1 cellular context compared by ENCODE assay signal in genomic region chr15:35728176-35728938, GRCh38.
TF ChIP-seq lines count a peak whose summit lies in the region.

No MANE protein-coding gene starts in this region.

TF ChIP-seq in H1, 55 proteins besides CTCF, POLR2A, EP300 and RAD21 (continued from another document):
- TF ChIP-seq SP1 (IDR thresholded peaks at IDR 0.05; ENCODE audit: low read depth, low read length) (no peak), JUND (IDR thresholded peaks at IDR 0.05; ENCODE audit: low read length) (no peak), KDM1A (IDR thresholded peaks at IDR 0.05; ENCODE audit: borderline replicate concordance, low read length) (no peak), JUN (IDR thresholded peaks at IDR 0.05; ENCODE audit: low read depth, low read length) (no peak), ASH2L (IDR thresholded peaks at IDR 0.05; ENCODE audit: low read length) (no peak), ZNF274 (IDR thresholded peaks at IDR 0.05; ENCODE audit: borderline replicate concordance, extremely low read depth, low read length) (no peak), POLR2AphosphoS5 (IDR thresholded peaks at IDR 0.05; ENCODE audit: low read depth, low read length) (no peak), YY1 (IDR thresholded peaks at IDR 0.05; ENCODE audit: low read depth, low read length) (no peak), SP4 (IDR thresholded peaks at IDR 0.05; ENCODE audit: low read length) (no peak), POU5F1 (IDR thresholded peaks at IDR 0.05; ENCODE audit: low read depth, low read length) (no peak), CTBP2 (IDR thresholded peaks at IDR 0.05; ENCODE audit: borderline replicate concordance, insufficient read depth, insufficient read length, low read length) (no peak)
- TF ChIP-seq, protein P1, sequence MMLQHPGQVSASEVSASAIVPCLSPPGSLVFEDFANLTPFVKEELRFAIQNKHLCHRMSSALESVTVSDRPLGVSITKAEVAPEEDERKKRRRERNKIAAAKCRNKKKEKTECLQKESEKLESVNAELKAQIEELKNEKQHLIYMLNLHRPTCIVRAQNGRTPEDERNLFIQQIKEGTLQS (IDR thresholded peaks at IDR 0.05; ENCODE audit: insufficient read depth, low read depth, low read length), result no peak
TF ChIP-seq in H1: peak in this region for 0.
